ENCODE assay signal across 11 cellular contexts in genomic region chr6:25748601-25749517, GRCh38. TPM values are rescaled to one million over a fixed set of nuclear protein-coding genes. Genes with fewer than 3 reads are reported as not detected.
"Had no signal": no experiment of that assay in that cellular context is flagged by ENCODE, and none has a peak within 500 bp of the region (broad histone marks: within the 10 kb centered on the region; RNA-seq: fewer than 3 reads in every experiment).

No MANE protein-coding gene starts in this region.

RNA-seq across cellular contexts. Expression of gene SLC17A4, which starts 5.7 kb away (rescaled TPM):
- total RNA-seq: activated CD4-positive, alpha-beta memory T cell treated with anti-CD3 and anti-CD28 coated beads, Interleukin-2, amount 10 ng/mL, durations not matched to agents 7 days and 5 days; activated CD8-positive, alpha-beta memory T cell treated with anti-CD3 and anti-CD28 coated beads, Interleukin-2, amount 10 ng/mL, durations not matched to agents 7 days and 5 days; aorta; cardiac muscle cell; LHCN-M2; NCI-H460; RPMI7951; SJCRH30; T-cell; T-helper 17 cell had no signal
- polyA plus RNA-seq: cardiac muscle cell, SK-N-SH had no signal
